ENCODE assay signal across 9 cellular contexts in genomic region chr18:57630759-57631660, GRCh38. TPM values are rescaled to one million over a fixed set of nuclear protein-coding genes. Genes with fewer than 3 reads are reported as not detected.
A peak's percentile ranks its signal among the peaks of the same experiment; 100 is the strongest.
DNase-seq lines count a peak whose midpoint lies in the region; ATAC-seq, FAIRE-seq and TF ChIP-seq lines count a peak whose summit lies in the region.
"Had no signal": no experiment of that assay in that cellular context is flagged by ENCODE, and none has a peak within 500 bp of the region (broad histone marks: within the 10 kb centered on the region; RNA-seq: fewer than 3 reads in every experiment).

No MANE protein-coding gene starts in this region.

- no peak for TF ChIP-seq EP300 in ovary (IDR thresholded peaks at IDR 0.05)

- DNase-seq in DND-41, result no peak
- DNase-seq in MV-4-11 (lab: John Stamatoyannopoulos, UW), result peak; percentile 9
- DNase-seq in endothelial cell of umbilical vein (ENCODE audit: low read depth, low spot score), result no peak
- DNase-seq in ovary, result no peak
- no peak for DNase-seq in NCI-H1092 (lab: John Stamatoyannopoulos, UW)
- DNase-seq in D341Med (ENCODE audit: low spot score), result no peak
- no peak for DNase-seq in 8988T

- no peaks in the 10 kb centered on the region for H3K27me3 ChIP-seq in DND-41 (ENCODE audit: insufficient read depth, low read length, poor library complexity)
- no peaks in the 10 kb centered on the region for H3K27me3 ChIP-seq in endothelial cell of umbilical vein (ENCODE audit: control insufficient read depth in 2 of 2, insufficient read depth in 2 of 2, low read length in 2 of 2)
- H3K27me3 ChIP-seq in ovary, result no peaks in the 10 kb centered on the region

- H3K36me3 ChIP-seq in DND-41 (ENCODE audit: insufficient read depth, low read length), result peaks cover 6% of the 10 kb centered on the region; the same call in 1 of the 2 replicates
- no peaks in the 10 kb centered on the region for H3K36me3 ChIP-seq in endothelial cell of umbilical vein (ENCODE audit: control insufficient read depth in 2 of 2, extremely low read depth in 1 of 2, insufficient read depth in 2 of 2, low read length in 2 of 2)
- H3K36me3 ChIP-seq in ovary, result no peaks in the 10 kb centered on the region

- TF ChIP-seq CTCF in DND-41 (IDR thresholded peaks at IDR 0.05; ENCODE audit: borderline replicate concordance, extremely low read depth, low read length, poor library complexity, severe bottlenecking), result no peak
- no peak for TF ChIP-seq CTCF in endothelial cell of umbilical vein (IDR thresholded peaks at IDR 0.05; ENCODE audit: extremely low read depth in 1 of 2, insufficient read depth in 1 of 2, low read depth in 1 of 2, low read length in 2 of 2)
- TF ChIP-seq CTCF in ovary (IDR thresholded peaks at IDR 0.05), result no peak

- H2AFZ ChIP-seq in DND-41 (ENCODE audit: low read depth, low read length) (peak overlapping the region; percentile 98), endothelial cell of umbilical vein (ENCODE audit: low read depth, low read length) (no peak overlapping the region)

- H3K4me1 ChIP-seq in DND-41 (ENCODE audit: insufficient read depth, low read length) (peaks cover 21% of the 10 kb centered on the region), endothelial cell of umbilical vein (ENCODE audit: control insufficient read depth, extremely low read depth, insufficient read depth, low read length) (peaks cover 27% of the 10 kb centered on the region), ovary (ENCODE audit: insufficient read depth) (peaks cover 5% of the 10 kb centered on the region)

- H3K4me2 ChIP-seq in DND-41 (ENCODE audit: insufficient read depth, low read length) (peak overlapping the region; percentile 68), endothelial cell of umbilical vein (ENCODE audit: insufficient read depth, low read length) (peak overlapping the region; percentile 40)

- CTCF ChIA-PET in endothelial cell of umbilical vein (lab: Charles Lee), result interaction anchor here (0.6 to 2.3 kb wide), 6 partner anchors 9 to 491 kb away, joined by 3 to 8 read pairs (median 4); partner anchors contain the start of gene NARS1

- no peaks in the 10 kb centered on the region for H4K20me1 ChIP-seq in DND-41 (ENCODE audit: insufficient read depth, low read length)
- no peaks in the 10 kb centered on the region for H4K20me1 ChIP-seq in endothelial cell of umbilical vein (replicated peaks; ENCODE audit: control insufficient read depth, extremely low read depth, insufficient read depth, low read length)

- H3K9me3 ChIP-seq in DND-41 (ENCODE audit: insufficient read depth, low read length, severe bottlenecking), result no peaks in the 10 kb centered on the region
- no peaks in the 10 kb centered on the region for H3K9me3 ChIP-seq in endothelial cell of umbilical vein (replicated peaks; ENCODE audit: control insufficient read depth, insufficient read depth, low read length)
- H3K9me3 ChIP-seq in ovary, result no peaks in the 10 kb centered on the region

- peak overlapping the region; percentile 79 to 90 for H3K4me3 ChIP-seq in DND-41 (ENCODE audit: low read depth in 1 of 2, low read length in 2 of 2)
- peak overlapping the region; percentile 44 to 74 (median 55) for H3K4me3 ChIP-seq in endothelial cell of umbilical vein (replicated peaks in 1 of 3; ENCODE audit: insufficient read depth in 1 of 3, low read depth in 1 of 3, low read length in 3 of 3)
- H3K4me3 ChIP-seq in ovary, result peak overlapping the region; percentile 55

- no peak for FAIRE-seq in endothelial cell of umbilical vein (lab: Jason Lieb, UNC)
- FAIRE-seq: TTC549 had no signal

- WGBS in ovary, 3 donors, result 30 to 41% (median 34%) methylated on average over 14 of the region's 14 CpGs

- BruUV-seq in endothelial cell of umbilical vein (replicated peaks; lab: Mats Ljungman, UMichigan), result no TSS peak

- H3K9ac ChIP-seq in DND-41 (ENCODE audit: low read depth, low read length), result peak overlapping the region; percentile 67
- peak overlapping the region; percentile 79 for H3K9ac ChIP-seq in endothelial cell of umbilical vein (replicated peaks; ENCODE audit: extremely low read depth, insufficient read depth, low read length)

- ATAC-seq in DND-41 (ENCODE audit: insufficient read depth, low read depth) (peak; percentile 9; the same call in 2 of the 3 replicates), GM21367 (IDR thresholded peaks at IDR 0.05; ENCODE audit: unreplicated experiment) (peak; percentile 42)

- no peaks in the 10 kb centered on the region for H3K9me1 ChIP-seq in endothelial cell of umbilical vein (replicated peaks; ENCODE audit: control insufficient read depth, extremely low read depth, insufficient read depth, low read length)

- intact Hi-C loops in endothelial cell of umbilical vein (cut with micrococcal nuclease) (loop anchor here (2.0 to 5.0 kb wide), 4 partner anchors 150 to 411 kb away; partner anchors contain the start of gene NEDD4L), ovary (cut with DNase I) (no loop called here)

- H3K27ac ChIP-seq in DND-41 (ENCODE audit: low read length) (peak overlapping the region; percentile 76), endothelial cell of umbilical vein (ENCODE audit: insufficient read depth, low read depth, low read length) (peak overlapping the region; percentile 63), ovary (no peak overlapping the region)

- POLR2A ChIA-PET in endothelial cell of umbilical vein (lab: Charles Lee), result no interaction called here

- no peak for TF ChIP-seq POLR2A in endothelial cell of umbilical vein (IDR thresholded peaks at IDR 0.05; ENCODE audit: low read depth, low read length)
- no peak for TF ChIP-seq POLR2A in ovary (IDR thresholded peaks at IDR 0.05)

- dilution Hi-C loops in endothelial cell of umbilical vein (cut with MboI; ENCODE audit: extremely low pct_ligation_motif_present, low sequenced_read_pairs), result no loop called here

- peaks cover 17% of the 10 kb centered on the region for H3K79me2 ChIP-seq in DND-41 (ENCODE audit: insufficient read depth, low read length)
- H3K79me2 ChIP-seq in endothelial cell of umbilical vein (ENCODE audit: control insufficient read depth, insufficient read depth, low read length), result no peaks in the 10 kb centered on the region

TF ChIP-seq in endothelial cell of umbilical vein, 7 proteins besides CTCF, POLR2A, EP300 and RAD21:
- no peak for TF ChIP-seq EZH2 (IDR thresholded peaks at IDR 0.05; ENCODE audit: borderline replicate concordance, low read depth, low read length, severe bottlenecking)
- no peak for TF ChIP-seq GATA2 (IDR thresholded peaks at IDR 0.05; ENCODE audit: insufficient read depth, insufficient read length, low read depth, low read length)
- no peak for TF ChIP-seq JUN (IDR thresholded peaks at IDR 0.05; ENCODE audit: borderline replicate concordance, insufficient read depth, insufficient read length, low read depth)
- TF ChIP-seq MAX (IDR thresholded peaks at IDR 0.05; ENCODE audit: insufficient read depth, insufficient read length), result no peak
- TF ChIP-seq MYC (IDR thresholded peaks at IDR 0.05; ENCODE audit: low read depth, low read length), result no peak
- no peak for TF ChIP-seq FOS (IDR thresholded peaks at IDR 0.05; ENCODE audit: borderline replicate concordance, insufficient read depth, low read length)
- TF ChIP-seq POLR2AphosphoS5 (IDR thresholded peaks at IDR 0.05; ENCODE audit: insufficient read depth, low read depth, low read length), result no peak

RNA-seq across cellular contexts. Expression of gene NARS1, which starts 9.4 kb away (rescaled TPM):
- total RNA-seq in endothelial cell of umbilical vein (110 and 111 TPM in 2 replicates), ovary (100 to 1,000 TPM in 1 of 7 donors, 10 to 100 TPM in 6; 54.1 to 143 (median 67.1) TPM)
- polyA plus RNA-seq in endothelial cell of umbilical vein (61.6 and 89.3 TPM in 2 replicates), ovary (100 to 1,000 TPM in 1 of 2 donors, 10 to 100 TPM in 1; 45.8 to 113 TPM)
- polyA plus RNA-seq in endothelial cell of umbilical vein (2011; cell fraction: cytosol; rRNA removed), result 75.7 and 82.8 TPM in 2 replicates
- polyA plus RNA-seq in endothelial cell of umbilical vein (2011; cell fraction: nucleus; rRNA removed), result 178 and 273 TPM in 2 replicates
- polyA plus RNA-seq in endothelial cell of umbilical vein (2012), result 103 and 157 TPM in 2 replicates
- polyA minus RNA-seq in endothelial cell of umbilical vein, result 182 and 183 TPM in 2 replicates
- polyA minus RNA-seq in endothelial cell of umbilical vein (2011; cell fraction: cytosol; rRNA and poly(A)+ RNA removed), result 120 TPM
- 83.4 and 101 TPM in 2 replicates for polyA minus RNA-seq in endothelial cell of umbilical vein (2011; cell fraction: nucleus; rRNA and poly(A)+ RNA removed)

RNA-seq across cellular contexts. Expression of gene FECH, which starts 44.5 kb away (rescaled TPM):
- total RNA-seq in endothelial cell of umbilical vein, result 27.9 and 33.3 TPM in 2 replicates
- polyA plus RNA-seq in endothelial cell of umbilical vein, result 20.9 and 25.3 TPM in 2 replicates
- 36.5 and 38.1 TPM in 2 replicates for polyA plus RNA-seq in endothelial cell of umbilical vein (2011; cell fraction: cytosol; rRNA removed)
- 23.2 and 23.8 TPM in 2 replicates for polyA plus RNA-seq in endothelial cell of umbilical vein (2011; cell fraction: nucleus; rRNA removed)
- polyA plus RNA-seq in endothelial cell of umbilical vein (2012), result 26.9 and 31.7 TPM in 2 replicates
- polyA minus RNA-seq in endothelial cell of umbilical vein, result 33.1 and 34.0 TPM in 2 replicates
- polyA minus RNA-seq in endothelial cell of umbilical vein (2011; cell fraction: cytosol; rRNA and poly(A)+ RNA removed), result 22.1 TPM
- 15.4 and 19.1 TPM in 2 replicates for polyA minus RNA-seq in endothelial cell of umbilical vein (2011; cell fraction: nucleus; rRNA and poly(A)+ RNA removed)
- total RNA-seq in ovary, result 10 to 100 TPM; 18.2 to 24.2 (median 19.4) TPM
- polyA plus RNA-seq in ovary, result 10 to 100 TPM; 10.0 to 35.8 TPM

Comparison
In these comparisons a context has a peak if more than half of its experiments do, and no peak if none do; other contexts are left out.
1. H3K27ac ChIP-seq: peak in DND-41 (single experiment) and endothelial cell of umbilical vein (single experiment); none in ovary (0 of 2).
2. Peak in every context shown above with its lines, with median percentiles within 50 percentile points of each other: H3K4me3 ChIP-seq.